Comparison of ENCODE assay signal across 8 cellular contexts in the genomic region with DNA sequence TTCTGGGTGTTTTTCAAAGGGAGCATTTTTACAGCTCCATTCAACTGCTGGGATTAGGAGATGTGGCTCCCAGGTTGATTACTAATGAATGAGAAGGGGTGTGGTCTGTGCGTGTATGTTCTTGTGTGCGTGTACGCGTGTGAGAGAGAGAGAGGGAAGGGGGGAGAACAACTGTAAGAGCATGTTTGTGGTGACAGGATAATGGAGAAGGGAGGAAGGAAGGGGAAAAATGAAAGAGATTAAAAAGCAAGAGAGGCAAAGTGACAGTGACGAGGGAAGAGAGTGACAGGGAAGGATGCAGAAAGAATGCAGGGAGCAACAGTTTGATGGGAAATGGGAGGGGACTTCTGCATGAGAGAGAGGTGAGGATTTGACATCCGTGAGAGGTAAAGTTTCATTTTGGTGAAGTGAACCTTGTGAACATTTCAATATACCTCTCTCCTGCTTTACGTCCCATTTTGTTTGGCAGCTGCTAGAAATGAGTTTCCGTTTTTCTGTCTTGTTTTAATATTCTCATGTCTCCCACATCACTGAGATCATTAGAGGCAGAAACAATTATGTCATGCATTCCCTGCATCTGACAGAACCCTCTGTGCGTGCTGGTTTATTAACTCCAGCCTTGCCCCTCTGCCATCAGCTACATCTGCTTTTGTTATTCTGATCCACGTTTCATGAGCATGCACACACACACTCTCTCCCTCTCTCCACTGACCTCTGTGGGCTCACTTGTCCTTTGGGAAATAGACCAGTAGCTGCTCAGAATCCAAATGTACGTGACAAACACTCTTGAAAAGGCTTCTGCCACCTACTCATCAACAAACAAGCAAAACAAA.
A peak's percentile ranks its signal among the peaks of the same experiment; 100 is the strongest.
DNase-seq lines count a peak whose midpoint lies in the region; ATAC-seq, FAIRE-seq and TF ChIP-seq lines count a peak whose summit lies in the region.

No MANE protein-coding gene starts in this region.

- H3K36me3 Mint-ChIP-seq in Calu3 (ENCODE audit: insufficient read depth, unreplicated experiment) (peaks cover 22% of the 10 kb centered on the region), IgD-negative memory B cell (peaks cover 2% of the 10 kb centered on the region), astrocyte (ENCODE audit: low read depth, unreplicated experiment) (no peaks in the 10 kb centered on the region)
- H3K36me3 Mint-ChIP-seq in stimulated activated memory B cell treated with anti-CD40 and anti-IgM and Interleukin-4, amounts not matched to agents 10 μg/mL and 1 μg/mL and 100 μg/mL, for 72 hours = no peaks in the 10 kb centered on the region

- H3K27ac ChIP-seq in astrocyte (ENCODE audit: low read depth, low read length) = peak overlapping the region; percentile 98
- no peak overlapping the region for H3K27ac ChIP-seq in iPS-20b (ENCODE audit: low read length)

- H3K27me3 Mint-ChIP-seq in Calu3 (ENCODE audit: unreplicated experiment) (no peaks in the 10 kb centered on the region), IgD-negative memory B cell (peaks cover 7% of the 10 kb centered on the region), astrocyte (ENCODE audit: low read depth, unreplicated experiment) (no peaks in the 10 kb centered on the region)
- H3K27me3 Mint-ChIP-seq in stimulated activated memory B cell treated with anti-CD40 and anti-IgM and Interleukin-4, amounts not matched to agents 10 μg/mL and 1 μg/mL and 100 μg/mL, for 72 hours = no peaks in the 10 kb centered on the region

- no peak for ATAC-seq in stimulated activated memory B cell treated with anti-CD40 and anti-IgM and Interleukin-4, amounts not matched to agents 10 μg/mL and 1 μg/mL and 100 μg/mL, for 72 hours
- no peak for ATAC-seq in GM21786 (IDR thresholded peaks at IDR 0.05; ENCODE audit: unreplicated experiment)

- peaks cover 42% of the 10 kb centered on the region for H3K4me1 Mint-ChIP-seq in Calu3 (ENCODE audit: low read depth, unreplicated experiment)
- H3K4me1 Mint-ChIP-seq in IgD-negative memory B cell = peaks cover 0 to 11% (median 5%) of the 10 kb centered on the region in 3 donors
- H3K4me1 Mint-ChIP-seq in astrocyte (ENCODE audit: low read depth, unreplicated experiment) = peaks cover 22% of the 10 kb centered on the region
- H3K4me1 Mint-ChIP-seq in stimulated activated memory B cell treated with anti-CD40 and anti-IgM and Interleukin-4, amounts not matched to agents 10 μg/mL and 1 μg/mL and 100 μg/mL, for 72 hours = peaks cover 12% of the 10 kb centered on the region

- peak; percentile 20 for FAIRE-seq in astrocyte (lab: Jason Lieb, UNC)

- no peaks in the 10 kb centered on the region for H3K36me3 ChIP-seq in astrocyte (ENCODE audit: insufficient read depth, low read length)
- no peaks in the 10 kb centered on the region for H3K36me3 ChIP-seq in iPS-20b (ENCODE audit: insufficient read depth, low read depth, low read length)

- intact Hi-C loops in Calu3 (cut with micrococcal nuclease; ENCODE audit: unreplicated experiment) = loop anchor here (2.0 to 10.0 kb wide), 3 partner anchors 30 to 568 kb away; no protein-coding TSS in a partner anchor

- TSS peak; percentile 69 for BruUV-seq in Calu3 (replicated peaks; lab: Mats Ljungman, UMichigan)

- H3K9me3 Mint-ChIP-seq in Calu3 (ENCODE audit: low read depth, unreplicated experiment) = no peaks in the 10 kb centered on the region
- no peaks in the 10 kb centered on the region for H3K9me3 Mint-ChIP-seq in IgD-negative memory B cell
- H3K9me3 Mint-ChIP-seq in astrocyte (ENCODE audit: unreplicated experiment) = no peaks in the 10 kb centered on the region
- H3K9me3 Mint-ChIP-seq in stimulated activated memory B cell treated with anti-CD40 and anti-IgM and Interleukin-4, amounts not matched to agents 10 μg/mL and 1 μg/mL and 100 μg/mL, for 72 hours = no peaks in the 10 kb centered on the region

- peak overlapping the region; percentile 86 for H3K4me3 Mint-ChIP-seq in Calu3 (ENCODE audit: low read depth, unreplicated experiment)
- H3K4me3 Mint-ChIP-seq in IgD-negative memory B cell = peak overlapping the region; percentile 67 to 98 (median 96)
- peak overlapping the region; percentile 82 for H3K4me3 Mint-ChIP-seq in astrocyte (ENCODE audit: unreplicated experiment)
- peak overlapping the region; percentile 90 for H3K4me3 Mint-ChIP-seq in stimulated activated memory B cell treated with anti-CD40 and anti-IgM and Interleukin-4, amounts not matched to agents 10 μg/mL and 1 μg/mL and 100 μg/mL, for 72 hours

- no peaks in the 10 kb centered on the region for H4K20me1 ChIP-seq in astrocyte (ENCODE audit: insufficient read depth, low read length)

- H3K27ac Mint-ChIP-seq in Calu3 (ENCODE audit: unreplicated experiment) (peak overlapping the region; percentile 79), IgD-negative memory B cell (peak overlapping the region; percentile 33 to 98 (median 98)), astrocyte (ENCODE audit: unreplicated experiment) (peak overlapping the region; percentile 92)
- peak overlapping the region; percentile 90 for H3K27ac Mint-ChIP-seq in stimulated activated memory B cell treated with anti-CD40 and anti-IgM and Interleukin-4, amounts not matched to agents 10 μg/mL and 1 μg/mL and 100 μg/mL, for 72 hours

- H3K4me3 ChIP-seq in astrocyte (ENCODE audit: insufficient read depth, low read depth, low read length) (peak overlapping the region; percentile 70), iPS-20b (ENCODE audit: low read length) (peak overlapping the region; percentile 71)

- CTCF ChIA-PET in Calu3 (lab: Charles Lee) = interaction anchor here (0.6 to 1.9 kb wide), 7 partner anchors 8 to 567 kb away, joined by 3 to 14 read pairs (median 3); no protein-coding TSS in a partner anchor

- DNase-seq in Calu3 (no peak), astrocyte (ENCODE audit: low read depth) (peak; percentile 92), midbrain (lab: John Stamatoyannopoulos, UW) (no peak)
- DNase-seq in activated effector memory CD4-positive, alpha-beta T cell treated with Interleukin-2 at 50 U/mL for 16 hours = no peak

- H3K9ac ChIP-seq in astrocyte (ENCODE audit: low read length) (peak overlapping the region; percentile 99), iPS-20b (ENCODE audit: low read depth, low read length) (no peak overlapping the region)

- H3K9me3 ChIP-seq in astrocyte (ENCODE audit: insufficient read depth, low read depth, low read length) (no peaks in the 10 kb centered on the region), iPS-20b (ENCODE audit: insufficient read depth, low read depth, low read length) (no peaks in the 10 kb centered on the region)

- no peaks in the 10 kb centered on the region for H3K79me2 ChIP-seq in astrocyte (ENCODE audit: insufficient read depth, low read length)

- H3K4me2 ChIP-seq in astrocyte (ENCODE audit: low read length) = peak overlapping the region; percentile 97

- no peak for TF ChIP-seq CTCF in Calu3 (IDR thresholded peaks at IDR 0.05; ENCODE audit: unreplicated experiment)
- TF ChIP-seq CTCF in astrocyte (IDR thresholded peaks at IDR 0.05; ENCODE audit: insufficient read depth, low read depth, low read length) = no peak

- H3K27me3 ChIP-seq in astrocyte (ENCODE audit: insufficient read depth, low read length) (no peaks in the 10 kb centered on the region), iPS-20b (ENCODE audit: insufficient read depth, low read length) (no peaks in the 10 kb centered on the region)

- H3K4me1 ChIP-seq in astrocyte (ENCODE audit: insufficient read depth, low read length) (peaks cover 32% of the 10 kb centered on the region), iPS-20b (ENCODE audit: insufficient read depth, low read length) (0 out of 2 replicates have a peak, but pooled peaks cover 4% of the 10 kb centered on the region)

- H2AFZ ChIP-seq in astrocyte (ENCODE audit: low read depth, low read length) = peak overlapping the region; percentile 4
